Comparison of ENCODE assay signal across 1 cellular context in the genomic region with DNA sequence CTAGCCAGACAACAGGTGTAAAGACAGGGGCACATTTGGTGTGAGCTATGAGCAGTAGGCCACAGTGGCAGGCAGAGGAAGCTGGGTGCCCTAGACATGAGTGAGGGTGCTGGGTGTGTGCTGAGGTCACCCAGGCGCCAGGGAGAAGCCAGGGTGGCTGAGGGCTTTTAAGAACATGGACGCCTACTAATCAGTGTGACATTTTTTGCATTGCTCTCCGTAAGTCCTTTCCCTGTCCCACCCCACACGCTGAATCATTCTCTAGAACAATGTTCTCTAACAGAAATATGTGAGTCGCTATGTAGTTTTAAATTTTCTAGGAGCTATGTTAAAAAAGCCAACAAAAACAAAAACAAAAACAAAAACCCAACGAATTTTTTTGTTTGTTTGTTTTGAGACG.
TF ChIP-seq lines count a peak whose summit lies in the region.

No MANE protein-coding gene starts in this region.

TF ChIP-seq in H1, 55 proteins besides CTCF, POLR2A, EP300 and RAD21 (continued from another document):
- no peak for TF ChIP-seq KDM4A (IDR thresholded peaks at IDR 0.05; ENCODE audit: low read depth, low read length, severe bottlenecking)
- no peak for TF ChIP-seq RFX5 (IDR thresholded peaks at IDR 0.05; ENCODE audit: borderline replicate concordance, low read depth, low read length)
- no peak for TF ChIP-seq CHD2 (IDR thresholded peaks at IDR 0.05; ENCODE audit: low read length)
- TF ChIP-seq GABPA (IDR thresholded peaks at IDR 0.05; ENCODE audit: borderline replicate concordance, insufficient read depth, low read length) = no peak
- TF ChIP-seq CREB1 (IDR thresholded peaks at IDR 0.05) = no peak
- TF ChIP-seq TEAD4 (IDR thresholded peaks at IDR 0.05; ENCODE audit: low read depth, low read length) = no peak
